Comparison of ENCODE assay signal across 21 cellular contexts in genomic region chr3:131048030-131048429, GRCh38. TPM values are rescaled to one million over a fixed set of nuclear protein-coding genes. Genes with fewer than 3 reads are reported as not detected.
DNase-seq lines count a peak whose midpoint lies in the region; FAIRE-seq and TF ChIP-seq lines count a peak whose summit lies in the region.
"Had no signal": no experiment of that assay in that cellular context is flagged by ENCODE, and none has a peak within 500 bp of the region (broad histone marks: within the 10 kb centered on the region; RNA-seq: fewer than 3 reads in every experiment).

No MANE protein-coding gene starts in this region.

- H3K27ac ChIP-seq in HUES6 (ENCODE audit: low read depth, low read length) (no peak overlapping the region), OCI-LY3 (ENCODE audit: low read length) (no peak overlapping the region), neuronal stem cell (replicated peaks; ENCODE audit: low read length) (no peak overlapping the region)
- H3K27ac ChIP-seq: BLaER1, Peyer's patch had no signal

- no peak overlapping the region for H2BK5ac ChIP-seq in neuronal stem cell (ENCODE audit: low read length)

- H2AFZ ChIP-seq in OCI-LY3 (ENCODE audit: low read depth, low read length) = peak overlapping the region; percentile 58
- peak overlapping the region; percentile 15 for H2AFZ ChIP-seq in neuronal stem cell (ENCODE audit: low read length)

- H3K14ac ChIP-seq in neuronal stem cell (ENCODE audit: low read length) = peak overlapping the region; percentile 38

- no CpG with 5 or more reads among the region's 7 CpGs for WGBS in neuronal stem cell (ENCODE audit: extremely low coverage in 2 of 2, insufficient read length in 2 of 2, insufficient replicate concordance in 1 of 2), 2 donors

- no peaks in the 10 kb centered on the region for H3K27me3 ChIP-seq in HUES6 (ENCODE audit: control insufficient read depth, insufficient read depth, low read length)
- no peaks in the 10 kb centered on the region for H3K27me3 ChIP-seq in OCI-LY3 (ENCODE audit: low read depth, low read length)
- H3K27me3 ChIP-seq in neuronal stem cell (ENCODE audit: control insufficient read depth in 3 of 3, insufficient read depth in 3 of 3, low read depth in 1 of 3, low read length in 3 of 3) = no peaks in the 10 kb centered on the region
- H3K27me3 ChIP-seq: BLaER1, Peyer's patch had no signal

- no peaks in the 10 kb centered on the region for H3K79me2 ChIP-seq in OCI-LY3 (ENCODE audit: low read length)

- TF ChIP-seq CTCF in OCI-LY3 (IDR thresholded peaks at IDR 0.05; ENCODE audit: low read depth, low read length) = no peak

- H2AK5ac ChIP-seq in neuronal stem cell (ENCODE audit: low read depth, low read length) = no peak overlapping the region

- H3K4me3 ChIP-seq in HUES6 (ENCODE audit: low read depth, low read length) = peak overlapping the region; percentile 25; the same call in 1 of the 2 replicates
- peak overlapping the region; percentile 61 for H3K4me3 ChIP-seq in OCI-LY3 (ENCODE audit: low read length)
- H3K4me3 ChIP-seq in neuronal stem cell (ENCODE audit: low read length in 2 of 2) = no peak overlapping the region
- H3K4me3 ChIP-seq: BLaER1, Peyer's patch had no signal

- H4K8ac ChIP-seq in neuronal stem cell (ENCODE audit: low read depth, low read length) = no peak overlapping the region

- no peak overlapping the region for H2BK120ac ChIP-seq in neuronal stem cell (ENCODE audit: low read depth, low read length)

- H3K4me2 ChIP-seq in OCI-LY3 (ENCODE audit: low read length) (peak overlapping the region; percentile 34; the same call in 1 of the 2 replicates), neuronal stem cell (ENCODE audit: insufficient read depth, low read length, poor library complexity, severe bottlenecking) (no peak overlapping the region)

- no peaks in the 10 kb centered on the region for H4K20me1 ChIP-seq in OCI-LY3 (ENCODE audit: insufficient read depth, low read length)
- H4K20me1 ChIP-seq: BLaER1 had no signal

- no peaks in the 10 kb centered on the region for H3K4me1 ChIP-seq in HUES6 (ENCODE audit: control insufficient read depth, insufficient read depth, low read length)
- peaks cover 3% of the 10 kb centered on the region for H3K4me1 ChIP-seq in OCI-LY3 (ENCODE audit: low read length)
- peaks cover 0 to 6% of the 10 kb centered on the region in 2 donors for H3K4me1 ChIP-seq in neuronal stem cell (ENCODE audit: control insufficient read depth in 2 of 2, insufficient read depth in 1 of 2, low read depth in 1 of 2, low read length in 2 of 2)
- H3K4me1 ChIP-seq: Peyer's patch had no signal

- DNase-seq in ELF-1 (ENCODE audit: low read depth, low spot score) = peak; percentile 68
- no peak for DNase-seq in neuronal stem cell (ENCODE audit: low spot score)
- no peak for DNase-seq in urothelium cell line (ENCODE audit: low spot score)
- no peak for DNase-seq in activated naive CD4-positive, alpha-beta T cell (lab: John Stamatoyannopoulos, UW)
- no peak for DNase-seq in T-helper 2 cell
- DNase-seq: CD4-positive, alpha-beta T cell; COR-L47; DMS 273 treated with DMSO at 0.1 percent for 48 hours; DMS79 treated with DMSO at 0.1 percent for 48 hours; NCI-H1092 treated with DMSO at 0.1 percent for 48 hours; NCI-H1436 treated with DMSO at 0.1 percent for 48 hours; NCI-H2029 treated with DMSO at 0.1 percent for 48 hours; NCI-H345; NCI-H526; Peyer's patch had no signal

- no peaks in the 10 kb centered on the region for H3K79me1 ChIP-seq in neuronal stem cell (ENCODE audit: low read depth, low read length)

- H4K91ac ChIP-seq in neuronal stem cell (ENCODE audit: low read depth, low read length, poor library complexity) = no peak overlapping the region

- H2BK15ac ChIP-seq in neuronal stem cell (ENCODE audit: low read length) = no peak overlapping the region

- no peak for FAIRE-seq in urothelium cell line (lab: Jason Lieb, UNC)
- FAIRE-seq: G401.6, GM12892, GM18507 had no signal

- peak overlapping the region; percentile 19 for H3K18ac ChIP-seq in neuronal stem cell (ENCODE audit: low read length)

- no peak overlapping the region for H3K4ac ChIP-seq in neuronal stem cell (ENCODE audit: low read length)

- no peak overlapping the region for H3K23ac ChIP-seq in neuronal stem cell (ENCODE audit: low read depth, low read length, poor library complexity)

- no peak overlapping the region for H2BK12ac ChIP-seq in neuronal stem cell (ENCODE audit: low read length)

- H3K9me3 ChIP-seq in HUES6 (ENCODE audit: control insufficient read depth, insufficient read depth, low read depth, low read length) (peaks cover 2% of the 10 kb centered on the region; the same call in 1 of the 2 replicates), OCI-LY3 (ENCODE audit: insufficient read depth, low read length) (no peaks in the 10 kb centered on the region), neuronal stem cell (replicated peaks in 1 of 2; ENCODE audit: control insufficient read depth in 2 of 2, insufficient read depth in 1 of 2, low read depth in 1 of 2, low read length in 2 of 2) (no peaks in the 10 kb centered on the region)
- H3K9me3 ChIP-seq: BLaER1, Peyer's patch had no signal

- H3K36me3 ChIP-seq in HUES6 (ENCODE audit: control insufficient read depth, insufficient read depth, low read length) (no peaks in the 10 kb centered on the region), OCI-LY3 (replicated peaks; ENCODE audit: low read depth, low read length) (no peaks in the 10 kb centered on the region), neuronal stem cell (replicated peaks in 1 of 2; ENCODE audit: control insufficient read depth in 2 of 2, insufficient read depth in 2 of 2, low read length in 2 of 2) (no peaks in the 10 kb centered on the region)
- H3K36me3 ChIP-seq: BLaER1, Peyer's patch had no signal

- no peak overlapping the region for H3K9ac ChIP-seq in HUES6 (ENCODE audit: low read length)
- no peak overlapping the region for H3K9ac ChIP-seq in OCI-LY3 (ENCODE audit: low read length)
- no peak overlapping the region for H3K9ac ChIP-seq in neuronal stem cell (ENCODE audit: low read depth, low read length, poor library complexity)
- H3K9ac ChIP-seq: BLaER1 had no signal

RNA-seq across cellular contexts. Expression of gene NEK11, which starts 21.4 kb away (rescaled TPM):
- 1.7 TPM for polyA plus RNA-seq in neuronal stem cell (2013, experiment 1 of 2)
- 2.8 TPM for polyA plus RNA-seq in neuronal stem cell (2013, experiment 2 of 2)

RNA-seq across cellular contexts. Expression of gene ASTE1, which starts 21.4 kb away (rescaled TPM):
- 4.3 TPM for polyA plus RNA-seq in neuronal stem cell (2013, experiment 1 of 2)
- 4.4 TPM for polyA plus RNA-seq in neuronal stem cell (2013, experiment 2 of 2)

Comparison
In these comparisons a context has a peak if more than half of its experiments do, and no peak if none do; other contexts are left out.
1. H3K4me3 ChIP-seq: peak in HUES6 (single experiment) and OCI-LY3 (single experiment); none in neuronal stem cell (0 of 2).